Comparison of ENCODE assay signal across 8 cellular contexts in genomic region chr5:95961617-95962474, GRCh38. TPM values are rescaled to one million over a fixed set of nuclear protein-coding genes. Genes with fewer than 3 reads are reported as not detected.
DNase-seq lines count a peak whose midpoint lies in the region; ATAC-seq and TF ChIP-seq lines count a peak whose summit lies in the region.

Gene ELL2, minus strand, starts transcription at chr5:95961851. Its CDS starts 130 bp downstream, at chr5:95961721.

- peak within 1 kb of the TSS; percentile 98 for H4K91ac ChIP-seq in IMR-90 (ENCODE audit: insufficient read depth, low read depth, low read length)

- H3K36me3 Mint-ChIP-seq in activated T-helper 1 cell treated with anti-CD3 and anti-CD28 coated beads, Interleukin-12 subunit alpha, Interleukin-12 subunit beta, Interleukin-2, Interleukin-4 antibody, amounts not matched to agents 30 ng/mL and 10 ng/mL and 1 ng/mL, durations not matched to agents 14 hours and 24 hours and 36 hours (ENCODE audit: low read depth): peaks cover 23% of the 10 kb centered on the region

- peak; percentile 85 for ATAC-seq in GM21529 (IDR thresholded peaks at IDR 0.05; ENCODE audit: unreplicated experiment)
- ATAC-seq in IMR-90 (ENCODE audit: low read depth): peak; percentile 92

- 0% methylated on average over 12 of the region's 63 CpGs; no CpG with 5 or more reads in 1 of the 2 experiments for WGBS in IMR-90 (ENCODE audit: extremely low coverage in 2 of 2, insufficient read length in 1 of 2), 2 experiments
- WGBS in esophagus squamous epithelium, 2 donors: 0 to 1% methylated on average over 7 to 22 of the region's 63 CpGs

- peaks cover 55% of the 10 kb centered on the region for H3K4me1 Mint-ChIP-seq in activated T-helper 1 cell treated with anti-CD3 and anti-CD28 coated beads, Interleukin-12 subunit alpha, Interleukin-12 subunit beta, Interleukin-2, Interleukin-4 antibody, amounts not matched to agents 30 ng/mL and 10 ng/mL and 1 ng/mL, durations not matched to agents 14 hours and 24 hours and 36 hours (ENCODE audit: low read depth)

- H3K4me3 ChIP-seq in IMR-90 (ENCODE audit: insufficient read depth, low read depth, low read length) (peak within 1 kb of the TSS; percentile 99), esophagus squamous epithelium (peak within 1 kb of the TSS; percentile 58 to 99 (median 89)), muscle layer of duodenum (ENCODE audit: low read depth in 1 of 2, low read length in 2 of 2) (peak within 1 kb of the TSS; percentile 79 to 80)

- no peaks in the 10 kb centered on the region for H3K4me1 ChIP-seq in IMR-90 (ENCODE audit: control insufficient read depth, insufficient read depth, low read length)
- H3K4me1 ChIP-seq in esophagus squamous epithelium: peaks cover 16 to 63% (median 21%) of the 10 kb centered on the region in 3 donors
- peaks cover 0 to 11% of the 10 kb centered on the region in 2 donors for H3K4me1 ChIP-seq in muscle layer of duodenum (ENCODE audit: control insufficient read depth in 1 of 2, insufficient read depth in 2 of 2, low read length in 2 of 2)

- dilution Hi-C loops in IMR-90 (cut with HindIII; ENCODE audit: low sequenced_read_pairs, unreplicated experiment): no loop called here

- DNase-seq in DMS153 treated with DMSO at 0.1 percent for 48 hours (lab: John Stamatoyannopoulos, UW; ENCODE audit: unreplicated experiment) (peak; percentile 24), IMR-90 (peak; percentile 98), RKO (ENCODE audit: low spot score) (peak; percentile 99), esophagus squamous epithelium (lab: John Stamatoyannopoulos, UW) (peak; percentile 99)
- peak; percentile 96 for DNase-seq in activated T-helper 1 cell treated with anti-CD3 and anti-CD28 coated beads, Interleukin-12 subunit alpha, Interleukin-12 subunit beta, Interleukin-2, Interleukin-4 antibody, amounts not matched to agents 30 ng/mL and 10 ng/mL and 1 ng/mL, durations not matched to agents 14 hours and 24 hours and 36 hours (ENCODE audit: low spot score)
- peak; percentile 95 for DNase-seq in stimulated activated CD8-positive, alpha-beta memory T cell treated with anti-CD3 and anti-CD28 coated beads, Interleukin-7, amount 100 ng/mL, for 24 hours (ENCODE audit: low read depth)

- no peaks in the 10 kb centered on the region; the same call in 1 of the 2 replicates for H3K9me1 ChIP-seq in IMR-90 (ENCODE audit: insufficient read depth, low read length)

- H4K8ac ChIP-seq in IMR-90 (ENCODE audit: low read depth in 2 of 2, low read length in 2 of 2): peak within 1 kb of the TSS; percentile 81 to 83

- H4K20me1 ChIP-seq in IMR-90 (ENCODE audit: insufficient read depth, low read length): peaks cover 45% of the 10 kb centered on the region

- peak within 1 kb of the TSS; percentile 96 for H2AK9ac ChIP-seq in IMR-90 (replicated peaks; ENCODE audit: low read depth, low read length, poor library complexity)

- H2BK5ac ChIP-seq in IMR-90 (ENCODE audit: low read depth, low read length, poor library complexity, severe bottlenecking): peak within 1 kb of the TSS; percentile 98

- H3K36me3 ChIP-seq in IMR-90 (ENCODE audit: control insufficient read depth, insufficient read depth, low read length) (peaks cover 24% of the 10 kb centered on the region), esophagus squamous epithelium (no peaks in the 10 kb centered on the region), muscle layer of duodenum (ENCODE audit: control insufficient read depth in 1 of 2, insufficient read depth in 2 of 2, low read length in 2 of 2) (no peaks in the 10 kb centered on the region)

- H3K56ac ChIP-seq in IMR-90 (ENCODE audit: extremely low read depth, insufficient read depth, low read length): peak within 1 kb of the TSS; percentile 97

- no peaks in the 10 kb centered on the region for H3K27me3 ChIP-seq in IMR-90 (ENCODE audit: control insufficient read depth, insufficient read depth, low read length)
- H3K27me3 ChIP-seq in esophagus squamous epithelium: no peaks in the 10 kb centered on the region
- no peaks in the 10 kb centered on the region for H3K27me3 ChIP-seq in muscle layer of duodenum (ENCODE audit: low read depth, low read length)

- peak within 1 kb of the TSS; percentile 33 for H3K4me2 ChIP-seq in IMR-90 (ENCODE audit: low read depth, low read length)

- H3K27ac ChIP-seq in IMR-90 (ENCODE audit: insufficient read depth, low read length) (peak within 1 kb of the TSS; percentile 99), esophagus squamous epithelium (peak within 1 kb of the TSS; percentile 98 to 100 (median 99)), muscle layer of duodenum (ENCODE audit: low read length) (peak within 1 kb of the TSS; percentile 93)

- peak within 1 kb of the TSS; percentile 98 for H2AK5ac ChIP-seq in IMR-90 (ENCODE audit: low read depth, low read length)

- H3K18ac ChIP-seq in IMR-90 (ENCODE audit: low read depth, low read length): peak within 1 kb of the TSS; percentile 99

- H3K4me3 Mint-ChIP-seq in activated T-helper 1 cell treated with anti-CD3 and anti-CD28 coated beads, Interleukin-12 subunit alpha, Interleukin-12 subunit beta, Interleukin-2, Interleukin-4 antibody, amounts not matched to agents 30 ng/mL and 10 ng/mL and 1 ng/mL, durations not matched to agents 14 hours and 24 hours and 36 hours: peak within 1 kb of the TSS; percentile 100

- H3K14ac ChIP-seq in IMR-90 (replicated peaks; ENCODE audit: low read depth, low read length): peak within 1 kb of the TSS; percentile 100

- TF ChIP-seq RAD21 in IMR-90 (IDR thresholded peaks at IDR 0.05; ENCODE audit: low read length): no peak

- POLR2A ChIA-PET in IMR-90 (lab: Charles Lee; ENCODE audit: unreplicated experiment): interaction anchor here (0.7 kb wide), 1 partner anchor 374 kb away, joined by 4 read pairs; no protein-coding TSS in a partner anchor

- H2BK20ac ChIP-seq in IMR-90 (ENCODE audit: low read depth, low read length): peak within 1 kb of the TSS; percentile 70

- TF ChIP-seq POLR2A in IMR-90 (IDR thresholded peaks at IDR 0.05; ENCODE audit: low read depth, low read length) (peak; percentile 97), esophagus squamous epithelium (IDR thresholded peaks at IDR 0.05) (peak in 3 of 4 donors; percentile 21 to 94 (median 94))

- H3K9me3 ChIP-seq in IMR-90 (ENCODE audit: control insufficient read depth, insufficient read depth, low read length) (no peaks in the 10 kb centered on the region), esophagus squamous epithelium (no peaks in the 10 kb centered on the region), muscle layer of duodenum (ENCODE audit: control insufficient read depth in 1 of 2, low read length in 2 of 2) (no peaks in the 10 kb centered on the region)

- H3K27ac Mint-ChIP-seq in activated T-helper 1 cell treated with anti-CD3 and anti-CD28 coated beads, Interleukin-12 subunit alpha, Interleukin-12 subunit beta, Interleukin-2, Interleukin-4 antibody, amounts not matched to agents 30 ng/mL and 10 ng/mL and 1 ng/mL, durations not matched to agents 14 hours and 24 hours and 36 hours: peak within 1 kb of the TSS; percentile 99

- peak within 1 kb of the TSS; percentile 99 for H3K9ac ChIP-seq in IMR-90 (ENCODE audit: low read depth, low read length)

- peak within 1 kb of the TSS; percentile 91 for H2BK120ac ChIP-seq in IMR-90 (ENCODE audit: low read depth, low read length)

- H4K5ac ChIP-seq in IMR-90 (ENCODE audit: low read depth, low read length): peak within 1 kb of the TSS; percentile 94

- H3K27me3 Mint-ChIP-seq in activated T-helper 1 cell treated with anti-CD3 and anti-CD28 coated beads, Interleukin-12 subunit alpha, Interleukin-12 subunit beta, Interleukin-2, Interleukin-4 antibody, amounts not matched to agents 30 ng/mL and 10 ng/mL and 1 ng/mL, durations not matched to agents 14 hours and 24 hours and 36 hours (ENCODE audit: insufficient read depth): no peaks in the 10 kb centered on the region

- peak within 1 kb of the TSS; percentile 98 for H3K4ac ChIP-seq in IMR-90 (ENCODE audit: low read depth, low read length)

- intact Hi-C loops in IMR-90 (cut with micrococcal nuclease): loop anchor here (1.0 to 5.0 kb wide), 6 partner anchors 56 to 374 kb away; no protein-coding TSS in a partner anchor
- intact Hi-C loops in activated T-helper 1 cell treated with anti-CD3 and anti-CD28 coated beads, Interleukin-12 subunit alpha, Interleukin-12 subunit beta, Interleukin-2, Interleukin-4 antibody, amounts not matched to agents 30 ng/mL and 10 ng/mL and 1 ng/mL, durations not matched to agents 14 hours and 24 hours and 36 hours (cut with micrococcal nuclease): loop anchor here (1.0 to 5.0 kb wide), 19 partner anchors 12 to 1220 kb away; partner anchors contain the start of genes ARSK, CAST, ERAP1 and RFESD
- intact Hi-C loops in esophagus squamous epithelium (cut with DNase I): loop anchor here (5.0 kb wide), 1 partner anchor 375 kb away; no protein-coding TSS in a partner anchor

- CTCF ChIA-PET in IMR-90 (lab: Yijun Ruan, JAX): interaction anchor here (0.5 to 1.3 kb wide), 3 partner anchors 12 to 227 kb away, joined by 3 to 5 read pairs (median 3); no protein-coding TSS in a partner anchor

- peak within 1 kb of the TSS; percentile 91 for H2AFZ ChIP-seq in IMR-90 (replicated peaks; ENCODE audit: low read length, poor library complexity)

- H3K79me1 ChIP-seq in IMR-90 (ENCODE audit: low read depth in 1 of 2, low read length in 2 of 2): peaks cover 9 to 25% of the 10 kb centered on the region in 2 experiments; a peak in 3 of 4 replicates

- H3K9me3 Mint-ChIP-seq in activated T-helper 1 cell treated with anti-CD3 and anti-CD28 coated beads, Interleukin-12 subunit alpha, Interleukin-12 subunit beta, Interleukin-2, Interleukin-4 antibody, amounts not matched to agents 30 ng/mL and 10 ng/mL and 1 ng/mL, durations not matched to agents 14 hours and 24 hours and 36 hours: no peaks in the 10 kb centered on the region

- in situ Hi-C loops in IMR-90 (cut with MboI; ENCODE audit: low sequenced_read_pairs): no loop called here

- no peak for TF ChIP-seq CTCF in IMR-90 (conservative IDR thresholded peaks at IDR 0.05; ENCODE audit: low read depth, low read length)
- TF ChIP-seq CTCF in esophagus squamous epithelium (IDR thresholded peaks at IDR 0.05): no peak

- H3K23ac ChIP-seq in IMR-90 (ENCODE audit: low read depth, low read length): peak within 1 kb of the TSS; percentile 100

- H2BK15ac ChIP-seq in IMR-90 (ENCODE audit: low read depth, low read length): peak within 1 kb of the TSS; percentile 92

- BruUV-seq in IMR-90 (replicated peaks; lab: Mats Ljungman, UMichigan): no TSS peak

TF ChIP-seq in IMR-90, 13 proteins besides CTCF, POLR2A, EP300 and RAD21 (continues in another document):
- TF ChIP-seq NFE2L2 (IDR thresholded peaks at IDR 0.05; ENCODE audit: low read depth, low read length) (0 out of 2 replicates have a peak, but pooled peaks have one; percentile 21), FOS (IDR thresholded peaks at IDR 0.05; ENCODE audit: low read depth, low read length) (peak; percentile 18; the same call in 1 of the 2 replicates)

RNA-seq across cellular contexts. Expression of gene ELL2, which starts in this region (rescaled TPM):
- total RNA-seq in IMR-90 (2012; rRNA removed): 92.5 and 137 TPM in 2 replicates
- 52.4 and 61.4 TPM in 2 replicates for polyA plus RNA-seq in IMR-90 (2012; rRNA removed)
- polyA plus RNA-seq in IMR-90 (2012; cell fraction: cytosol; rRNA removed): 16.4 and 21.9 TPM in 2 replicates
- polyA plus RNA-seq in IMR-90 (2012; cell fraction: nucleus; rRNA removed; ENCODE audit: low replicate concordance): 23.4 and 161 TPM in 2 replicates
- 93.9 and 97.6 TPM in 2 replicates for total RNA-seq in activated T-helper 1 cell treated with anti-CD3 and anti-CD28 coated beads, Interleukin-12 subunit alpha, Interleukin-12 subunit beta, Interleukin-2, Interleukin-4 antibody, amounts not matched to agents 30 ng/mL and 10 ng/mL and 1 ng/mL, durations not matched to agents 14 hours and 24 hours and 36 hours
- total RNA-seq in esophagus squamous epithelium: 100 to 1,000 TPM in 3 of 4 donors, 10 to 100 TPM in 1; 74.9 to 124 (median 121) TPM

Comparison
In these comparisons a context has a peak if more than half of its experiments do, and no peak if none do; other contexts are left out.
1. Peak in every context shown above with its lines: DNase-seq, ATAC-seq, H3K4me3 ChIP-seq and H3K27ac ChIP-seq.
2. DNase-seq: peak in every context shown above with its lines; median percentile 99 in RKO; 99 in esophagus squamous epithelium; 98 in IMR-90; 96 in activated T-helper 1 cell treated with anti-CD3 and anti-CD28 coated beads, Interleukin-12 subunit alpha, Interleukin-12 subunit beta, Interleukin-2, Interleukin-4 antibody, amounts not matched to agents 30 ng/mL and 10 ng/mL and 1 ng/mL, durations not matched to agents 14 hours and 24 hours and 36 hours; 95 in stimulated activated CD8-positive, alpha-beta memory T cell treated with anti-CD3 and anti-CD28 coated beads, Interleukin-7, amount 100 ng/mL, for 24 hours; 24 in DMS153 treated with DMSO at 0.1 percent for 48 hours.